ENCODE assay signal across 10 cellular contexts in genomic region chr1:199742547-199742946, GRCh38.
A peak's percentile ranks its signal among the peaks of the same experiment; 100 is the strongest.
DNase-seq lines count a peak whose midpoint lies in the region; ATAC-seq, FAIRE-seq and TF ChIP-seq lines count a peak whose summit lies in the region.
"Had no signal": no experiment of that assay in that cellular context is flagged by ENCODE, and none has a peak within 500 bp of the region (broad histone marks: within the 10 kb centered on the region; RNA-seq: fewer than 3 reads in every experiment).

No MANE protein-coding gene starts in this region.

- H3K4me1 ChIP-seq in HepG2 (ENCODE audit: insufficient read depth, low read length) (no peaks in the 10 kb centered on the region), thyroid gland (no peaks in the 10 kb centered on the region)

- no peak overlapping the region for H2AFZ ChIP-seq in HepG2 (ENCODE audit: low read length)

- 4% methylated on average over 2 of the region's 2 CpGs for WGBS in HepG2 (ENCODE audit: low lambda C conversion rate)
- WGBS in thyroid gland, 2 donors: 75 to 91% methylated on average over 2 of the region's 2 CpGs

- no peak overlapping the region for H3K4me3 ChIP-seq in HepG2 (replicated peaks in 1 of 3; ENCODE audit: insufficient read depth in 1 of 3, low read depth in 2 of 3, low read length in 3 of 3)
- no peak overlapping the region for H3K4me3 ChIP-seq in thyroid gland (replicated peaks in 1 of 3)

- TF ChIP-seq CTCF in HepG2 (CRISPR knock-in tag; IDR thresholded peaks at IDR 0.05): no peak
- TF ChIP-seq CTCF in thyroid gland (IDR thresholded peaks at IDR 0.05): no peak

- no peak for TF ChIP-seq RAD21 in HepG2 (CRISPR knock-in tag; IDR thresholded peaks at IDR 0.05)

- no peak overlapping the region for H3K27ac ChIP-seq in HepG2 (ENCODE audit: extremely low read length, insufficient read depth, low read length)
- no peak overlapping the region for H3K27ac ChIP-seq in thyroid gland

- H3K36me3 ChIP-seq in HepG2 (replicated peaks in 1 of 2; ENCODE audit: control insufficient read depth in 1 of 2, insufficient read depth in 2 of 2, low read length in 2 of 2) (no peaks in the 10 kb centered on the region), thyroid gland (no peaks in the 10 kb centered on the region)

- TF ChIP-seq EP300 in HepG2 (IDR thresholded peaks at IDR 0.05; ENCODE audit: low read depth in 2 of 2, low read length in 2 of 2) (no peak), HepG2 (CRISPR knock-in tag; IDR thresholded peaks at IDR 0.05; ENCODE audit: borderline replicate concordance) (no peak)

- H3K4me2 ChIP-seq in HepG2 (ENCODE audit: low read depth, low read length): no peak overlapping the region

- POLR2A ChIA-PET in HepG2 (lab: Yijun Ruan, JAX): no interaction called here

- FAIRE-seq in HepG2 (lab: Jason Lieb, UNC): no peak
- FAIRE-seq: G401.6 had no signal

- no peak overlapping the region for H3K9ac ChIP-seq in HepG2 (ENCODE audit: insufficient read depth, low read depth, low read length)

- peak; percentile 46 to 68 for DNase-seq in AML-193 (lab: John Stamatoyannopoulos, UW)
- peak; percentile 89 for DNase-seq in M059J (ENCODE audit: low read depth)
- peak; percentile 97 for DNase-seq in amniotic epithelial cell (ENCODE audit: low read depth)
- DNase-seq in HepG2 (ENCODE audit: low spot score): no peak
- no peak for DNase-seq in NCI-H524 (lab: John Stamatoyannopoulos, UW)
- no peak for DNase-seq in effector CD8-positive, alpha-beta T cell (lab: John Stamatoyannopoulos, UW)
- no peak for DNase-seq in thyroid gland
- DNase-seq: NCI-H1694 had no signal

- H3K9me3 ChIP-seq in HepG2 (ENCODE audit: low read length) (no peaks in the 10 kb centered on the region), thyroid gland (no peaks in the 10 kb centered on the region)

- no peaks in the 10 kb centered on the region for H4K20me1 ChIP-seq in HepG2 (ENCODE audit: insufficient read depth, low read length)

- no peak for TF ChIP-seq POLR2A in HepG2 (IDR thresholded peaks at IDR 0.05; ENCODE audit: insufficient read depth in 1 of 2, low read depth in 2 of 2, low read length in 2 of 2)
- no peak for TF ChIP-seq POLR2A in thyroid gland (IDR thresholded peaks at IDR 0.05)

- intact Hi-C loops in HepG2 (cut with micrococcal nuclease; ENCODE audit: unreplicated experiment) (no loop called here), thyroid gland (cut with DNase I) (no loop called here)

- CTCF ChIA-PET in HepG2 (lab: Yijun Ruan, JAX; ENCODE audit: low intra/inter-chr PET ratio, low total read pairs): no interaction called here

- in situ Hi-C loops in HepG2 (cut with HindIII; ENCODE audit: extremely low pct_ligation_motif_present, low pct_unique_long_range_greater_than_20kb): no loop called here

- H3K27me3 ChIP-seq in HepG2 (ENCODE audit: control insufficient read depth in 1 of 2, insufficient read depth in 2 of 2, low read length in 2 of 2) (no peaks in the 10 kb centered on the region), thyroid gland (no peaks in the 10 kb centered on the region)

- H3K79me2 ChIP-seq in HepG2 (ENCODE audit: insufficient read depth, low read length): no peaks in the 10 kb centered on the region

- ATAC-seq in HepG2 (no peak), HG03159 (IDR thresholded peaks at IDR 0.05; ENCODE audit: unreplicated experiment) (no peak)

- no TSS peak for BruUV-seq in HepG2 (replicated peaks; lab: Mats Ljungman, UMichigan)

TF ChIP-seq in HepG2, 621 proteins besides CTCF, POLR2A, EP300 and RAD21:
- TF ChIP-seq SPEN (CRISPR knock-in tag; IDR thresholded peaks at IDR 0.05; ENCODE audit: low read depth): no peak
- TF ChIP-seq ZNF780A (CRISPR knock-in tag; IDR thresholded peaks at IDR 0.05): no peak
- TF ChIP-seq ELF3 (CRISPR knock-in tag; IDR thresholded peaks at IDR 0.05): no peak
- peak; percentile 13; the same call in 1 of the 2 replicates for TF ChIP-seq CEBPB (IDR thresholded peaks at IDR 0.05; ENCODE audit: borderline replicate concordance, low read depth, low read length)
- no peak for TF ChIP-seq ZNF569 (CRISPR knock-in tag; IDR thresholded peaks at IDR 0.05; ENCODE audit: borderline replicate concordance)
- no peak for TF ChIP-seq MEIS2 (CRISPR knock-in tag; IDR thresholded peaks at IDR 0.05)
- TF ChIP-seq SRY (CRISPR knock-in tag; IDR thresholded peaks at IDR 0.05): no peak
- no peak for TF ChIP-seq DMTF1 (CRISPR knock-in tag; IDR thresholded peaks at IDR 0.05)
- TF ChIP-seq ZMAT3 (CRISPR knock-in tag; conservative IDR thresholded peaks at IDR 0.05): no peak
- TF ChIP-seq ZNF362 (CRISPR knock-in tag; IDR thresholded peaks at IDR 0.05; ENCODE audit: borderline replicate concordance): no peak
- TF ChIP-seq ZNF333 (CRISPR knock-in tag; IDR thresholded peaks at IDR 0.05; ENCODE audit: borderline replicate concordance): no peak
- no peak for TF ChIP-seq MYC (CRISPR knock-in tag; IDR thresholded peaks at IDR 0.05; ENCODE audit: borderline replicate concordance)
- peak; percentile 46 for TF ChIP-seq FOSL2 (CRISPR knock-in tag; IDR thresholded peaks at IDR 0.05)
- TF ChIP-seq CERS6 (CRISPR knock-in tag; IDR thresholded peaks at IDR 0.05): no peak

Comparison
In these comparisons a context has a peak if more than half of its experiments do, and no peak if none do; other contexts are left out.
1. DNase-seq: peak in AML-193 (2 of 2), M059J (single experiment) and amniotic epithelial cell (single experiment); none in HepG2 (single experiment), NCI-H524 (0 of 2), effector CD8-positive, alpha-beta T cell (single experiment) and thyroid gland (0 of 2).